ENCODE assay signal across 1 cellular context in the genomic region with DNA sequence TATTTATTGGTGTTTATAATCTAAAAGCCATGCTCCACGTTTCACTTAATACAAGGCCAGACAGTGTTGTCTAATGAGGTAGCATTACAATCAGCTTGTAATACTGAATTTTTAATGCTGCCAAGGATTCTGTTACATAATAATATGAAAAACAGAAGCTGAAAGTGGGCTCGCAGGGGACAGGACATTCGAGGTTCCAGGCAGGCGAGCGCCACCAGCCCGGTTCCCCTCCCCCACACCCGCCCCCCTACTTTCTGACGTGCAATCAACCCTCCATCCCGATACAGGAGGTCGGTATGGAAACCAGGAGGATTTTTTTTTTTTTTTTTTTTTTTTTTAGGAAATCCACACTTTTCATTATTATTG.
TF ChIP-seq lines count a peak whose summit lies in the region.

No MANE protein-coding gene starts in this region.

TF ChIP-seq in H1, 55 proteins besides CTCF, POLR2A, EP300 and RAD21:
- TF ChIP-seq GTF2F1 (IDR thresholded peaks at IDR 0.05; ENCODE audit: borderline replicate concordance, low read depth, low read length): no peak
